Comparison of ENCODE assay signal across 8 cellular contexts in genomic region chr2:96951125-96951654, GRCh38. TPM values are rescaled to one million over a fixed set of nuclear protein-coding genes. Genes with fewer than 3 reads are reported as not detected.
A peak's percentile ranks its signal among the peaks of the same experiment; 100 is the strongest.
DNase-seq lines count a peak whose midpoint lies in the region; ATAC-seq and TF ChIP-seq lines count a peak whose summit lies in the region.

No MANE protein-coding gene starts in this region.

- peaks cover 28% of the 10 kb centered on the region for H3K4me1 ChIP-seq in CD4-positive, alpha-beta memory T cell (ENCODE audit: insufficient read depth, low read length)
- peaks cover 0 to 6% of the 10 kb centered on the region in 2 experiments; a peak in 1 of 4 replicates for H3K4me1 ChIP-seq in HCT116 (ENCODE audit: control insufficient read depth in 1 of 2, insufficient read depth in 2 of 2, low read length in 2 of 2)

- intact Hi-C loops in CD4-positive, alpha-beta memory T cell (cut with micrococcal nuclease) = loop anchor here (1.0 kb wide), 3 partner anchors 9 to 93 kb away; partner anchors contain the start of gene ANKRD39
- intact Hi-C loops in HCT116 (cut with micrococcal nuclease) = loop anchor here (1.0 kb wide), 1 partner anchor 93 kb away; the partner anchor contains the start of gene ANKRD39

- H3K36me3 Mint-ChIP-seq in CD4-positive, alpha-beta memory T cell = no peaks in the 10 kb centered on the region

- BruUV-seq in HCT116 (replicated peaks; lab: Mats Ljungman, UMichigan) = no TSS peak

- peak overlapping the region in 1 of 7 donors; percentile 61 for H3K27ac Mint-ChIP-seq in CD4-positive, alpha-beta memory T cell

- H3K27me3 ChIP-seq in CD4-positive, alpha-beta memory T cell (ENCODE audit: insufficient read depth, low read length) = no peaks in the 10 kb centered on the region
- H3K27me3 ChIP-seq in HCT116 (ENCODE audit: insufficient read depth, low read length) = 0 out of 2 replicates have a peak, but pooled peaks cover 2% of the 10 kb centered on the region
- H3K27me3 ChIP-seq in layer of hippocampus (ENCODE audit: control insufficient read depth, insufficient read depth, low read length) = no peaks in the 10 kb centered on the region

- H3K4me2 ChIP-seq in HCT116 (ENCODE audit: low read length) = no peak overlapping the region

- no peak for TF ChIP-seq POLR2A in HCT116 (IDR thresholded peaks at IDR 0.05; ENCODE audit: borderline replicate concordance, extremely low read depth, insufficient read depth, insufficient read length)

- no peaks in the 10 kb centered on the region for H3K27me3 Mint-ChIP-seq in CD4-positive, alpha-beta memory T cell

- H3K27ac ChIP-seq in CD4-positive, alpha-beta memory T cell (ENCODE audit: low read depth, low read length) = no peak overlapping the region
- H3K27ac ChIP-seq in HCT116 (ENCODE audit: low read depth, low read length) (no peak overlapping the region), layer of hippocampus (ENCODE audit: low read depth, low read length) (peak overlapping the region; percentile 96)

- DNase-seq in CD4-positive, alpha-beta memory T cell = peak; percentile 68 to 79 (median 78)
- DNase-seq in HCT116 (ENCODE audit: low read depth, low spot score) (peak; percentile 50), NCI-H2227 treated with DMSO at 0.1 percent for 48 hours (lab: John Stamatoyannopoulos, UW) (peak; percentile 73), cerebellar cortex (ENCODE audit: low spot score) (peak; percentile 87)
- DNase-seq in activated CD4-positive, alpha-beta T cell treated with anti-CD3 and anti-CD28 coated beads for 24 hours (ENCODE audit: low read depth in 2 of 2) = peak; percentile 60 to 67
- DNase-seq in stimulated activated CD4-positive, alpha-beta T cell treated with anti-CD3 and anti-CD28 coated beads, Interleukin-2, amount 100 ng/mL, for 48 hours = peak; percentile 67 to 73

- peaks cover 16 to 34% (median 26%) of the 10 kb centered on the region in 4 donors for H3K4me1 Mint-ChIP-seq in CD4-positive, alpha-beta memory T cell

- H3K4me3 ChIP-seq in CD4-positive, alpha-beta memory T cell (ENCODE audit: low read length in 2 of 2) = no peak overlapping the region
- no peak overlapping the region for H3K4me3 ChIP-seq in HCT116 (replicated peaks in 1 of 2; ENCODE audit: low read depth in 1 of 2, low read length in 2 of 2)

- H2AFZ ChIP-seq in HCT116 (ENCODE audit: low read depth, low read length, poor library complexity, severe bottlenecking) = no peak overlapping the region

- H3K9me3 ChIP-seq in CD4-positive, alpha-beta memory T cell (ENCODE audit: control insufficient read depth in 1 of 2, low read length in 2 of 2) = no peaks in the 10 kb centered on the region
- no peaks in the 10 kb centered on the region for H3K9me3 ChIP-seq in HCT116 (ENCODE audit: control insufficient read depth in 1 of 2, insufficient read depth in 1 of 2, low read depth in 1 of 2, low read length in 2 of 2)

- CTCF ChIA-PET in CD4-positive, alpha-beta memory T cell (lab: Charles Lee; ENCODE audit: partially characterized antibody) = interaction anchor here (0.6 to 20.7 kb wide), 34 partner anchors 8 to 324 kb away, joined by 3 to 624 read pairs (median 5); partner anchors contain the start of gene ANKRD39
- CTCF ChIA-PET in HCT116 (lab: Charles Lee) = interaction anchor here (0.6 to 3.7 kb wide), 7 partner anchors 10 to 161 kb away, joined by 3 to 42 read pairs (median 5); partner anchors contain the start of genes ANKRD36 and ANKRD39

- ATAC-seq in HCT116 (peak; percentile 100), GM21723 (IDR thresholded peaks at IDR 0.05; ENCODE audit: unreplicated experiment) (no peak)

- no peaks in the 10 kb centered on the region for H3K9me3 Mint-ChIP-seq in CD4-positive, alpha-beta memory T cell

- RAD21 ChIA-PET in HCT116 (lab: Charles Lee; ENCODE audit: low non-redundant PET in 1 of 2, low total read pairs in 2 of 2, uncharacterized antibody in 2 of 2, unreplicated experiment in 2 of 2) = interaction anchor here (0.6 to 1.7 kb wide), 3 partner anchors 83 to 135 kb away, joined by 3 to 13 read pairs (median 8); partner anchors contain the start of genes ANKRD39 (in 1 of the 2) and CNNM3 (in 1 of the 2)

- peak overlapping the region in 3 of 8 donors; percentile 1 to 37 (median 24) for H3K4me3 Mint-ChIP-seq in CD4-positive, alpha-beta memory T cell

- TF ChIP-seq RAD21 in HCT116 (IDR thresholded peaks at IDR 0.05; ENCODE audit: low read depth) = peak; percentile 98

- TF ChIP-seq CTCF in HCT116 (IDR thresholded peaks at IDR 0.05 in 2 of 3, conservative IDR thresholded peaks at IDR 0.05 in 1 of 3; ENCODE audit: borderline replicate concordance in 1 of 3, insufficient read depth in 1 of 3, low read depth in 2 of 3, low read length in 2 of 3) = peak; percentile 91 to 95 (median 94)

- H3K36me3 ChIP-seq in CD4-positive, alpha-beta memory T cell (ENCODE audit: insufficient read depth, low read length) = no peaks in the 10 kb centered on the region
- H3K36me3 ChIP-seq in HCT116 (ENCODE audit: control insufficient read depth in 1 of 2, insufficient read depth in 2 of 2, low read length in 2 of 2) = no peaks in the 10 kb centered on the region

- POLR2A ChIA-PET in CD4-positive, alpha-beta memory T cell (lab: Charles Lee; ENCODE audit: partially characterized antibody) = interaction anchor here (0.6 to 9.0 kb wide), 13 partner anchors 9 to 162 kb away, joined by 3 to 194 read pairs (median 6); partner anchors contain the start of genes ANKRD36, ANKRD39 and CNNM3
- POLR2A ChIA-PET in HCT116 (lab: Charles Lee) = interaction anchor here (0.6 kb wide), 1 partner anchor 361 kb away, joined by 3 read pairs; no protein-coding TSS in a partner anchor

- H3K79me2 ChIP-seq in HCT116 (ENCODE audit: insufficient read depth, low read length) = no peaks in the 10 kb centered on the region

- H3K9ac ChIP-seq in HCT116 (ENCODE audit: low read length) = no peak overlapping the region

- no peaks in the 10 kb centered on the region for H3K9me2 ChIP-seq in HCT116 (ENCODE audit: insufficient read depth)

- no peaks in the 10 kb centered on the region for H4K20me1 ChIP-seq in HCT116 (ENCODE audit: insufficient read depth)

TF ChIP-seq in HCT116, 20 proteins besides CTCF, POLR2A, EP300 and RAD21:
- TF ChIP-seq SIN3A (IDR thresholded peaks at IDR 0.05; ENCODE audit: low read depth) (no peak), POLR2AphosphoS5 (IDR thresholded peaks at IDR 0.05; ENCODE audit: low read depth, low read length) (0 out of 2 replicates have a peak, but pooled peaks have one; percentile 23), REST (IDR thresholded peaks at IDR 0.05; ENCODE audit: low read depth) (no peak), SRF (IDR thresholded peaks at IDR 0.05; ENCODE audit: low read depth) (no peak), CBX3 (IDR thresholded peaks at IDR 0.05; ENCODE audit: low read depth) (no peak), ATF3 (IDR thresholded peaks at IDR 0.05) (no peak), YY1 (IDR thresholded peaks at IDR 0.05; ENCODE audit: extremely low read depth, insufficient replicate concordance, low read depth, low read length) (peak; percentile 10), EZH2phosphoT487 (IDR thresholded peaks at IDR 0.05; ENCODE audit: borderline replicate concordance) (no peak)
TF ChIP-seq in HCT116: peak in this region for 2.

RNA-seq across cellular contexts. Expression of gene FAM178B, which starts 35.2 kb away (rescaled TPM):
- total RNA-seq in CD4-positive, alpha-beta memory T cell = 1 to 10 TPM in 1 of 2 experiments, under 1 TPM in 1; 0.73 to 1.0 TPM
- polyA plus RNA-seq in CD4-positive, alpha-beta memory T cell = not detected
- not detected for total RNA-seq in HCT116 (2021; ENCODE audit: unreplicated experiment)
- 0.06 and 0.22 TPM in 2 replicates for polyA plus RNA-seq in HCT116 (2012)
